ENCODE assay signal across 9 cellular contexts in the genomic region with DNA sequence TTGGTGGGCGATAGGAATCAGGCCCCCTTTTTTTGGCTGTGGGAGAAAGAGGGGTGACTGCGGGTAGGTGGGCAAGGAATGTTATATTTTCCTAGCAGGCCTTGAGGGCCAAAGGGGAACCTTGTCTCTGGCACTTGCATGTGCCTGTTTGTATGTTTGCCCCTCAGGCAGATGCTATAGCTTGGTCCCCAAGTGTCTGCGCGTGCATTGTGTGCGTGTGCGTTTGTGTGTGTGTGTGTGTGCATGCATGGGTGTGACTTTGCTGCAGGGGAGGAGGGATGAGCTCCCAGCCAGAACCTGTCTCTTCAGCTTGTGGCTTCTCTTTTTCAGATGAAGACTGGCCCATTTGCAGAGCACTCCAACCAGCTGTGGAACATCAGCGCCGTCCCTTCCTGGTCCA. TPM values are rescaled to one million over a fixed set of nuclear protein-coding genes. Genes with fewer than 3 reads are reported as not detected.
A peak's percentile ranks its signal among the peaks of the same experiment; 100 is the strongest.
DNase-seq lines count a peak whose midpoint lies in the region; ATAC-seq and TF ChIP-seq lines count a peak whose summit lies in the region.
"Had no signal": no experiment of that assay in that cellular context is flagged by ENCODE, and none has a peak within 500 bp of the region (broad histone marks: within the 10 kb centered on the region; RNA-seq: fewer than 3 reads in every experiment).

No MANE protein-coding gene starts in this region.

- H3K36me3 ChIP-seq in adrenal gland (replicated peaks in 1 of 2), result peaks cover 0 to 29% of the 10 kb centered on the region in 2 donors
- peaks cover 0 to 9% (median 3%) of the 10 kb centered on the region in 4 donors for H3K36me3 ChIP-seq in right lobe of liver
- H3K36me3 ChIP-seq in suprapubic skin, result peaks cover 13% of the 10 kb centered on the region

- H3K27ac ChIP-seq in adrenal gland, result peak overlapping the region; percentile 33 to 100 (median 98)
- peak overlapping the region; percentile 95 to 100 (median 99) for H3K27ac ChIP-seq in right lobe of liver
- H3K27ac ChIP-seq in suprapubic skin, result peak overlapping the region; percentile 100

- no peak overlapping the region for H3K4me3 Mint-ChIP-seq in activated CD4-positive, alpha-beta T cell treated with anti-CD3 and anti-CD28 coated beads, Interleukin-2, amount 10 ng/mL, durations not matched to agents 7 days and 5 days

- H3K27me3 ChIP-seq in adrenal gland (no peaks in the 10 kb centered on the region), right lobe of liver (no peaks in the 10 kb centered on the region), suprapubic skin (no peaks in the 10 kb centered on the region)

- H3K4me3 ChIP-seq in adrenal gland (peak overlapping the region in 1 of 4 donors; percentile 50), right lobe of liver (no peak overlapping the region), suprapubic skin (peak overlapping the region; percentile 48)

- intact Hi-C loops in adrenal gland (cut with DNase I) (loop anchor here in 1 of 2 donors (10.0 kb wide), 1 partner anchor 343 kb away; no protein-coding TSS in a partner anchor), right lobe of liver (cut with DNase I) (no loop called here)

- CTCF ChIA-PET in activated CD4-positive, alpha-beta T cell treated with anti-CD3 and anti-CD28 coated beads, Interleukin-2, amount 10 ng/mL, durations not matched to agents 7 days and 5 days (lab: Charles Lee), result interaction anchor here (0.5 to 7.0 kb wide), 24 partner anchors 10 to 488 kb away, joined by 3 to 64 read pairs (median 4); partner anchors contain the start of genes C9orf50, IER5L and NTMT1

- TF ChIP-seq POLR2A in adrenal gland (IDR thresholded peaks at IDR 0.05), result no peak
- no peak for TF ChIP-seq POLR2A in right lobe of liver (IDR thresholded peaks at IDR 0.05)
- TF ChIP-seq POLR2A in suprapubic skin (IDR thresholded peaks at IDR 0.05), result no peak

- H3K4me1 ChIP-seq in adrenal gland (replicated peaks in 1 of 2) (peaks cover 72 to 96% of the 10 kb centered on the region in 2 donors), right lobe of liver (peaks cover 0 to 61% (median 33%) of the 10 kb centered on the region in 4 donors), suprapubic skin (peaks cover 94% of the 10 kb centered on the region)

- POLR2A ChIA-PET in activated CD4-positive, alpha-beta T cell treated with anti-CD3 and anti-CD28 coated beads, Interleukin-2, amount 10 ng/mL, durations not matched to agents 7 days and 5 days (lab: Charles Lee), result no interaction called here

- H3K9me3 ChIP-seq in adrenal gland (replicated peaks in 1 of 3) (no peaks in the 10 kb centered on the region), right lobe of liver (no peaks in the 10 kb centered on the region), suprapubic skin (no peaks in the 10 kb centered on the region)

- peaks cover 44% of the 10 kb centered on the region for H3K4me1 Mint-ChIP-seq in activated CD4-positive, alpha-beta T cell treated with anti-CD3 and anti-CD28 coated beads, Interleukin-2, amount 10 ng/mL, durations not matched to agents 7 days and 5 days

- DNase-seq in activated CD4-positive, alpha-beta T cell treated with anti-CD3 and anti-CD28 coated beads, Interleukin-2, amount 10 ng/mL, durations not matched to agents 7 days and 5 days, result no peak
- DNase-seq in activated CD4-positive, alpha-beta T cell treated with anti-CD3 and anti-CD28 coated beads, Interleukin-2, amount 50 U/mL, for 4 hours, result no peak
- no peak for DNase-seq in adrenal gland
- no peak for DNase-seq in right lobe of liver
- DNase-seq in suprapubic skin (ENCODE audit: low spot score in 2 of 2), result no peak
- DNase-seq in NCI-H146 treated with DMSO at 0.1 percent for 48 hours (lab: John Stamatoyannopoulos, UW; ENCODE audit: unreplicated experiment), result no peak
- no peak for DNase-seq in kidney glomerular epithelial cell (lab: John Stamatoyannopoulos, UW)

- H3K9me3 Mint-ChIP-seq in activated CD4-positive, alpha-beta T cell treated with anti-CD3 and anti-CD28 coated beads, Interleukin-2, amount 10 ng/mL, durations not matched to agents 7 days and 5 days, result no peaks in the 10 kb centered on the region
- H3K9me3 Mint-ChIP-seq: stimulated activated naive CD8-positive, alpha-beta T cell treated with anti-CD3 and anti-CD28 coated beads, Interleukin-15, amount 100 ng/mL, for 72 hours had no signal

- no peak for ATAC-seq in right lobe of liver
- ATAC-seq in GM21515 (IDR thresholded peaks at IDR 0.05; ENCODE audit: unreplicated experiment), result no peak
- ATAC-seq: stimulated activated naive CD8-positive, alpha-beta T cell treated with anti-CD3 and anti-CD28 coated beads, Interleukin-15, amount 100 ng/mL, for 72 hours had no signal

- TF ChIP-seq CTCF in adrenal gland (IDR thresholded peaks at IDR 0.05), result no peak
- no peak for TF ChIP-seq CTCF in right lobe of liver (IDR thresholded peaks at IDR 0.05)
- TF ChIP-seq CTCF in suprapubic skin (IDR thresholded peaks at IDR 0.05), result no peak

- H3K27ac Mint-ChIP-seq in activated CD4-positive, alpha-beta T cell treated with anti-CD3 and anti-CD28 coated beads, Interleukin-2, amount 10 ng/mL, durations not matched to agents 7 days and 5 days, result peak overlapping the region; percentile 64

- H3K27me3 Mint-ChIP-seq in activated CD4-positive, alpha-beta T cell treated with anti-CD3 and anti-CD28 coated beads, Interleukin-2, amount 10 ng/mL, durations not matched to agents 7 days and 5 days, result no peaks in the 10 kb centered on the region
- H3K27me3 Mint-ChIP-seq: stimulated activated naive CD8-positive, alpha-beta T cell treated with anti-CD3 and anti-CD28 coated beads, Interleukin-15, amount 100 ng/mL, for 72 hours had no signal

- no peak for TF ChIP-seq EP300 in suprapubic skin (IDR thresholded peaks at IDR 0.05)

- peaks cover 18% of the 10 kb centered on the region for H3K36me3 Mint-ChIP-seq in activated CD4-positive, alpha-beta T cell treated with anti-CD3 and anti-CD28 coated beads, Interleukin-2, amount 10 ng/mL, durations not matched to agents 7 days and 5 days (ENCODE audit: low read depth)

- 48 to 73% (median 59%) methylated on average over 3 to 8 of the region's 8 CpGs for WGBS in adrenal gland, 4 donors
- 56% methylated on average over 3 of the region's 8 CpGs for WGBS in right lobe of liver (ENCODE audit: insufficient coverage, low coverage, low lambda C conversion rate, missing lambda C conversion rate)
- 22% methylated on average over 6 of the region's 8 CpGs for WGBS in suprapubic skin

RNA-seq across cellular contexts. Expression of gene PTPA, which starts 30.9 kb away (rescaled TPM):
- total RNA-seq in activated CD4-positive, alpha-beta T cell treated with anti-CD3 and anti-CD28 coated beads, Interleukin-2, amount 10 ng/mL, durations not matched to agents 7 days and 5 days, result 100 to 1,000 TPM in 1 of 2 experiments, 10 to 100 TPM in 1; 96.4 to 111 TPM
- total RNA-seq in adrenal gland (100 to 1,000 TPM in 7 of 8 donors, 10 to 100 TPM in 1; 71.3 to 248 (median 142) TPM), right lobe of liver (100 to 1,000 TPM in 1 of 6 experiments, 10 to 100 TPM in 5; 55.4 to 123 (median 62.0) TPM), suprapubic skin (100 to 1,000 TPM in 1 of 4 donors, 10 to 100 TPM in 3; 59.1 to 108 (median 83.8) TPM)
- 100 to 1,000 TPM in 2 of 3 donors, 10 to 100 TPM in 1; 96.4 to 159 (median 103) TPM for polyA plus RNA-seq in adrenal gland

RNA-seq across cellular contexts. Expression of gene CRAT, which starts 31.5 kb away (rescaled TPM):
- total RNA-seq in activated CD4-positive, alpha-beta T cell treated with anti-CD3 and anti-CD28 coated beads, Interleukin-2, amount 10 ng/mL, durations not matched to agents 7 days and 5 days, result 10 to 100 TPM; 20.4 to 25.2 TPM
- 100 to 1,000 TPM in 4 of 8 donors, 10 to 100 TPM in 4; 73.8 to 144 (median 103) TPM for total RNA-seq in adrenal gland
- 10 to 100 TPM; 31.1 to 52.0 (median 31.8) TPM for polyA plus RNA-seq in adrenal gland
- 100 to 1,000 TPM in 4 of 6 experiments, 10 to 100 TPM in 2; 86.1 to 146 (median 104) TPM for total RNA-seq in right lobe of liver
- 100 to 1,000 TPM in 1 of 4 donors, 10 to 100 TPM in 3; 27.4 to 156 (median 42.8) TPM for total RNA-seq in suprapubic skin

RNA-seq across cellular contexts. Expression of gene IER5L, which starts 35.9 kb away (rescaled TPM):
- 1 to 10 TPM; 1.8 to 2.3 TPM for total RNA-seq in activated CD4-positive, alpha-beta T cell treated with anti-CD3 and anti-CD28 coated beads, Interleukin-2, amount 10 ng/mL, durations not matched to agents 7 days and 5 days
- total RNA-seq in adrenal gland (10 to 100 TPM; 10.9 to 47.6 (median 18.6) TPM), right lobe of liver (10 to 100 TPM in 3 of 6 experiments, 1 to 10 TPM in 3; 2.7 to 19.8 (median 7.8) TPM), suprapubic skin (1 to 10 TPM; 4.3 to 8.2 (median 6.2) TPM)
- 100 to 1,000 TPM in 1 of 3 donors, 10 to 100 TPM in 1, under 1 TPM in 1; 0.46 to 168 (median 64.5) TPM for polyA plus RNA-seq in adrenal gland
